In genomic region chr5:100726116-100726515, GRCh38 we compare ENCODE assay signal across 1 cellular context.
TF ChIP-seq lines count a peak whose summit lies in the region.

No MANE protein-coding gene starts in this region.

TF ChIP-seq in GM12878, 131 proteins besides CTCF, POLR2A, EP300 and RAD21 (continued from another document):
- TF ChIP-seq, protein P1, sequence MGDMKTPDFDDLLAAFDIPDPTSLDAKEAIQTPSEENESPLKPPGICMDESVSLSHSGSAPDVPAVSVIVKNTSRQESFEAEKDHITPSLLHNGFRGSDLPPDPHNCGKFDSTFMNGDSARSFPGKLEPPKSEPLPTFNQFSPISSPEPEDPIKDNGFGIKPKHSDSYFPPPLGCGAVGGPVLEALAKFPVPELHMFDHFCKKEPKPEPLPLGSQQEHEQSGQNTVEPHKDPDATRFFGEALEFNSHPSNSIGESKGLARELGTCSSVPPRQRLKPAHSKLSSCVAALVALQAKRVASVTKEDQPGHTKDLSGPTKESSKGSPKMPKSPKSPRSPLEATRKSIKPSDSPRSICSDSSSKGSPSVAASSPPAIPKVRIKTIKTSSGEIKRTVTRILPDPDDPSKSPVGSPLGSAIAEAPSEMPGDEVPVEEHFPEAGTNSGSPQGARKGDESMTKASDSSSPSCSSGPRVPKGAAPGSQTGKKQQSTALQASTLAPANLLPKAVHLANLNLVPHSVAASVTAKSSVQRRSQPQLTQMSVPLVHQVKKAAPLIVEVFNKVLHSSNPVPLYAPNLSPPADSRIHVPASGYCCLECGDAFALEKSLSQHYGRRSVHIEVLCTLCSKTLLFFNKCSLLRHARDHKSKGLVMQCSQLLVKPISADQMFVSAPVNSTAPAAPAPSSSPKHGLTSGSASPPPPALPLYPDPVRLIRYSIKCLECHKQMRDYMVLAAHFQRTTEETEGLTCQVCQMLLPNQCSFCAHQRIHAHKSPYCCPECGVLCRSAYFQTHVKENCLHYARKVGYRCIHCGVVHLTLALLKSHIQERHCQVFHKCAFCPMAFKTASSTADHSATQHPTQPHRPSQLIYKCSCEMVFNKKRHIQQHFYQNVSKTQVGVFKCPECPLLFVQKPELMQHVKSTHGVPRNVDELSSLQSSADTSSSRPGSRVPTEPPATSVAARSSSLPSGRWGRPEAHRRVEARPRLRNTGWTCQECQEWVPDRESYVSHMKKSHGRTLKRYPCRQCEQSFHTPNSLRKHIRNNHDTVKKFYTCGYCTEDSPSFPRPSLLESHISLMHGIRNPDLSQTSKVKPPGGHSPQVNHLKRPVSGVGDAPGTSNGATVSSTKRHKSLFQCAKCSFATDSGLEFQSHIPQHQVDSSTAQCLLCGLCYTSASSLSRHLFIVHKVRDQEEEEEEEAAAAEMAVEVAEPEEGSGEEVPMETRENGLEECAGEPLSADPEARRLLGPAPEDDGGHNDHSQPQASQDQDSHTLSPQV (IDR thresholded peaks at IDR 0.05) = no peak
- no peak for TF ChIP-seq RUNX3 (IDR thresholded peaks at IDR 0.05; ENCODE audit: low read length)
- TF ChIP-seq, protein P2, sequence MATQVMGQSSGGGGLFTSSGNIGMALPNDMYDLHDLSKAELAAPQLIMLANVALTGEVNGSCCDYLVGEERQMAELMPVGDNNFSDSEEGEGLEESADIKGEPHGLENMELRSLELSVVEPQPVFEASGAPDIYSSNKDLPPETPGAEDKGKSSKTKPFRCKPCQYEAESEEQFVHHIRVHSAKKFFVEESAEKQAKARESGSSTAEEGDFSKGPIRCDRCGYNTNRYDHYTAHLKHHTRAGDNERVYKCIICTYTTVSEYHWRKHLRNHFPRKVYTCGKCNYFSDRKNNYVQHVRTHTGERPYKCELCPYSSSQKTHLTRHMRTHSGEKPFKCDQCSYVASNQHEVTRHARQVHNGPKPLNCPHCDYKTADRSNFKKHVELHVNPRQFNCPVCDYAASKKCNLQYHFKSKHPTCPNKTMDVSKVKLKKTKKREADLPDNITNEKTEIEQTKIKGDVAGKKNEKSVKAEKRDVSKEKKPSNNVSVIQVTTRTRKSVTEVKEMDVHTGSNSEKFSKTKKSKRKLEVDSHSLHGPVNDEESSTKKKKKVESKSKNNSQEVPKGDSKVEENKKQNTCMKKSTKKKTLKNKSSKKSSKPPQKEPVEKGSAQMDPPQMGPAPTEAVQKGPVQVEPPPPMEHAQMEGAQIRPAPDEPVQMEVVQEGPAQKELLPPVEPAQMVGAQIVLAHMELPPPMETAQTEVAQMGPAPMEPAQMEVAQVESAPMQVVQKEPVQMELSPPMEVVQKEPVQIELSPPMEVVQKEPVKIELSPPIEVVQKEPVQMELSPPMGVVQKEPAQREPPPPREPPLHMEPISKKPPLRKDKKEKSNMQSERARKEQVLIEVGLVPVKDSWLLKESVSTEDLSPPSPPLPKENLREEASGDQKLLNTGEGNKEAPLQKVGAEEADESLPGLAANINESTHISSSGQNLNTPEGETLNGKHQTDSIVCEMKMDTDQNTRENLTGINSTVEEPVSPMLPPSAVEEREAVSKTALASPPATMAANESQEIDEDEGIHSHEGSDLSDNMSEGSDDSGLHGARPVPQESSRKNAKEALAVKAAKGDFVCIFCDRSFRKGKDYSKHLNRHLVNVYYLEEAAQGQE (IDR thresholded peaks at IDR 0.05; ENCODE audit: low read depth, low read length) = no peak
- no peak for TF ChIP-seq PAX5 (IDR thresholded peaks at IDR 0.05; ENCODE audit: borderline replicate concordance, low read depth, low read length)
- TF ChIP-seq MXI1 (IDR thresholded peaks at IDR 0.05; ENCODE audit: low read depth, low read length) = no peak
- no peak for TF ChIP-seq BRCA1 (IDR thresholded peaks at IDR 0.05; ENCODE audit: low read depth, low read length)
TF ChIP-seq in GM12878: peak in this region for 0.
